9 cellular contexts compared by ENCODE assay signal in the genomic region with DNA sequence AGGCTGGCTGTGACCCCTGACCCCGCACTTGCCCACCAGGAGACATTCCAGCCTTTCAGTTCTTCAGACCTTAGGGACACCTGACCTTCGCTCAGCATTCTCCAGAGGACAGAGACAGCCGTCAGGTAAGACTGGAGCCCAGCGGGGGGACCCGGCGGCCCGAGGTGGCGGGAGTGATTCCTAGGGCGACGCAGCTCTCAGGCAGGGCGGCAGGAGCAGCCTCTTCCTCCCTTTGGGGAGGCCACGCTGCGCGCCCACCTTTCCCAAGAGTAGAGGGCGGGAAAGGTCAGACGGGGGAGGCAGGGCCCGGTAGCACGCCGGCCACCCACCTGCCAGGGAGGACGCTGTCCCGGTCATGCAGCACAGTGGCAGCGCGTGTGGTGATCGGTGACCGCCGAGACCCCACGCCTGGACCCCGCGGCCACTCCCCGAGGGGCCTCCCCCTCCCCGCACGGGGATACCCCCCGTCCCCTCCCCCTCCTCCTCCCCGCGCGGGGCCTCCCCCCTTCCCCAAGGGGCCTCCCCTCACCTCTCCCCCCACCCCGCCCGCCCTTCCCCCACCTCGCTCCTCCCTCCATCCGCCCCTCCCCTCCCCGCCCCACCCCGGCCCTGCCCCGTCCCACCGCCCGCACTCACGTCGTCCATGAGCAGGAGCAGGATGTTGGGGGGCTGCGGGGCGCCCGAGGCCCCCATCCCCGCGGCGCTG. TPM values are rescaled to one million over a fixed set of nuclear protein-coding genes. Genes with fewer than 3 reads are reported as not detected.
DNase-seq lines count a peak whose midpoint lies in the region; ATAC-seq and TF ChIP-seq lines count a peak whose summit lies in the region.
"Had no signal": no experiment of that assay in that cellular context is flagged by ENCODE, and none has a peak within 500 bp of the region (broad histone marks: within the 10 kb centered on the region; RNA-seq: fewer than 3 reads in every experiment).

No MANE protein-coding gene starts in this region.

- peaks cover 22% of the 10 kb centered on the region for H3K36me3 Mint-ChIP-seq in activated CD4-positive, alpha-beta T cell treated with anti-CD3 and anti-CD28 coated beads, Interleukin-2, amount 10 ng/mL, durations not matched to agents 24 days and 14 days (ENCODE audit: low read depth)

- H3K36me3 ChIP-seq in prostate gland = peaks cover 0 to 12% of the 10 kb centered on the region in 2 donors

- intact Hi-C loops in activated CD4-positive, alpha-beta T cell treated with anti-CD3 and anti-CD28 coated beads, Interleukin-2, amount 10 ng/mL, durations not matched to agents 24 days and 14 days (cut with micrococcal nuclease) = loop anchor here (1.0 kb wide), 1 partner anchor 74 kb away; no protein-coding TSS in a partner anchor
- intact Hi-C loops in prostate gland (cut with DNase I) = loop anchor here (2.0 to 5.0 kb wide), 2 partner anchors 43 to 361 kb away; a partner anchor contains a TSS

- no peaks in the 10 kb centered on the region for H3K9me3 Mint-ChIP-seq in activated CD4-positive, alpha-beta T cell treated with anti-CD3 and anti-CD28 coated beads, Interleukin-2, amount 10 ng/mL, durations not matched to agents 24 days and 14 days
- H3K9me3 Mint-ChIP-seq: activated naive CD4-positive, alpha-beta T cell treated with anti-CD3 and anti-CD28 coated beads, Interleukin-2, amount 50 U/mL, for 72 hours had no signal

- 21% methylated on average over 23 of the region's 53 CpGs for WGBS in prostate gland

- TF ChIP-seq CTCF in foreskin keratinocyte (conservative IDR thresholded peaks at IDR 0.05) (no peak), prostate gland (IDR thresholded peaks at IDR 0.05) (no peak)

- no peaks in the 10 kb centered on the region for H3K9me3 ChIP-seq in prostate gland

- no peaks in the 10 kb centered on the region for H3K27me3 Mint-ChIP-seq in activated CD4-positive, alpha-beta T cell treated with anti-CD3 and anti-CD28 coated beads, Interleukin-2, amount 10 ng/mL, durations not matched to agents 24 days and 14 days

- peaks cover 19% of the 10 kb centered on the region for H3K4me1 Mint-ChIP-seq in activated CD4-positive, alpha-beta T cell treated with anti-CD3 and anti-CD28 coated beads, Interleukin-2, amount 10 ng/mL, durations not matched to agents 24 days and 14 days

- H3K27me3 ChIP-seq in foreskin keratinocyte (no peaks in the 10 kb centered on the region), prostate gland (replicated peaks; ENCODE audit: insufficient read depth) (no peaks in the 10 kb centered on the region)

- peak overlapping the region; percentile 82 to 93 for H3K4me3 ChIP-seq in prostate gland

- H3K27ac Mint-ChIP-seq in activated CD4-positive, alpha-beta T cell treated with anti-CD3 and anti-CD28 coated beads, Interleukin-2, amount 10 ng/mL, durations not matched to agents 24 days and 14 days = no peak overlapping the region

- peak overlapping the region; percentile 99 for H3K4me3 Mint-ChIP-seq in activated CD4-positive, alpha-beta T cell treated with anti-CD3 and anti-CD28 coated beads, Interleukin-2, amount 10 ng/mL, durations not matched to agents 24 days and 14 days

- H3K4me1 ChIP-seq in foreskin keratinocyte = no peaks in the 10 kb centered on the region
- peaks cover 3% of the 10 kb centered on the region for H3K4me1 ChIP-seq in prostate gland (replicated peaks)

- no peak for TF ChIP-seq POLR2A in prostate gland (IDR thresholded peaks at IDR 0.05)

- DNase-seq in activated CD4-positive, alpha-beta T cell treated with anti-CD3 and anti-CD28 coated beads, Interleukin-2, amount 10 ng/mL, durations not matched to agents 24 days and 14 days = peak; percentile 67
- DNase-seq in activated CD4-positive, alpha-beta T cell treated with anti-CD3 and anti-CD28 coated beads for 1 hour = no peak
- peak; percentile 6 to 16 for DNase-seq in activated CD4-positive, alpha-beta T cell treated with anti-CD3 and anti-CD28 coated beads, Interleukin-2, amount 50 U/mL, for 48 hours
- no peak for DNase-seq in foreskin keratinocyte
- DNase-seq in prostate gland (ENCODE audit: low spot score) = peak; percentile 14
- DNase-seq in islet precursor cell = no peak

- H3K27ac ChIP-seq in foreskin keratinocyte (no peak overlapping the region), prostate gland (peak overlapping the region; percentile 56 to 78)

- ATAC-seq in foreskin keratinocyte (peak; percentile 42), HG03520 (IDR thresholded peaks at IDR 0.05; ENCODE audit: unreplicated experiment) (no peak), GM18907 (IDR thresholded peaks at IDR 0.05; ENCODE audit: unreplicated experiment) (no peak)

RNA-seq across cellular contexts. Expression of a gene that starts 0.5 kb away (rescaled TPM):
- total RNA-seq in activated CD4-positive, alpha-beta T cell treated with anti-CD3 and anti-CD28 coated beads, Interleukin-2, amount 10 ng/mL, durations not matched to agents 24 days and 14 days = 23.2 and 23.4 TPM in 2 replicates
- total RNA-seq in foreskin keratinocyte (15.9 and 16.7 TPM in 2 replicates), prostate gland (10 to 100 TPM; 20.4 to 75.1 TPM)
- 15.5 and 18.0 TPM in 2 replicates for polyA plus RNA-seq in foreskin keratinocyte

RNA-seq across cellular contexts. Expression of a gene that starts 0.7 kb away (rescaled TPM):
- 62.1 and 67.1 TPM in 2 replicates for total RNA-seq in activated CD4-positive, alpha-beta T cell treated with anti-CD3 and anti-CD28 coated beads, Interleukin-2, amount 10 ng/mL, durations not matched to agents 24 days and 14 days
- total RNA-seq in foreskin keratinocyte = 61.8 and 62.2 TPM in 2 replicates
- 105 and 118 TPM in 2 replicates for polyA plus RNA-seq in foreskin keratinocyte
- total RNA-seq in prostate gland = 10 to 100 TPM; 23.7 to 38.9 TPM

RNA-seq across cellular contexts. Expression of a gene that starts 10.2 kb away (rescaled TPM):
- total RNA-seq in activated CD4-positive, alpha-beta T cell treated with anti-CD3 and anti-CD28 coated beads, Interleukin-2, amount 10 ng/mL, durations not matched to agents 24 days and 14 days = not detected in 2 replicates
- total RNA-seq in foreskin keratinocyte = not detected in 2 replicates
- not detected in 2 replicates for polyA plus RNA-seq in foreskin keratinocyte
- total RNA-seq in prostate gland = 1 to 10 TPM in 1 of 2 donors, not detected in 1; 4.1 TPM
- total RNA-seq: activated naive CD4-positive, alpha-beta T cell treated with anti-CD3 and anti-CD28 coated beads, Interleukin-2, amount 50 U/mL, for 72 hours had no signal

RNA-seq across cellular contexts. Expression of a gene that starts 44.5 kb away (rescaled TPM):
- 312 and 314 TPM in 2 replicates for total RNA-seq in activated CD4-positive, alpha-beta T cell treated with anti-CD3 and anti-CD28 coated beads, Interleukin-2, amount 10 ng/mL, durations not matched to agents 24 days and 14 days
- total RNA-seq in foreskin keratinocyte = 174 and 188 TPM in 2 replicates
- polyA plus RNA-seq in foreskin keratinocyte = 312 and 330 TPM in 2 replicates
- total RNA-seq in prostate gland = 100 to 1,000 TPM; 165 to 211 TPM

RNA-seq across cellular contexts. Expression of a gene that starts 52.7 kb away (rescaled TPM):
- 93.2 and 98.3 TPM in 2 replicates for total RNA-seq in activated CD4-positive, alpha-beta T cell treated with anti-CD3 and anti-CD28 coated beads, Interleukin-2, amount 10 ng/mL, durations not matched to agents 24 days and 14 days
- total RNA-seq in foreskin keratinocyte = 24.1 and 26.3 TPM in 2 replicates
- polyA plus RNA-seq in foreskin keratinocyte = 27.5 and 27.9 TPM in 2 replicates
- total RNA-seq in prostate gland = 1 to 10 TPM; 4.3 to 7.6 TPM

Comparison
In these comparisons a context has a peak if more than half of its experiments do, and no peak if none do; other contexts are left out.
1. DNase-seq: peak in activated CD4-positive, alpha-beta T cell treated with anti-CD3 and anti-CD28 coated beads, Interleukin-2, amount 10 ng/mL, durations not matched to agents 24 days and 14 days (single experiment), activated CD4-positive, alpha-beta T cell treated with anti-CD3 and anti-CD28 coated beads, Interleukin-2, amount 50 U/mL, for 48 hours (2 of 2) and prostate gland (single experiment); none in activated CD4-positive, alpha-beta T cell treated with anti-CD3 and anti-CD28 coated beads for 1 hour (single experiment), foreskin keratinocyte (0 of 2) and islet precursor cell (single experiment).